24 cellular contexts compared by ENCODE assay signal in the genomic region with DNA sequence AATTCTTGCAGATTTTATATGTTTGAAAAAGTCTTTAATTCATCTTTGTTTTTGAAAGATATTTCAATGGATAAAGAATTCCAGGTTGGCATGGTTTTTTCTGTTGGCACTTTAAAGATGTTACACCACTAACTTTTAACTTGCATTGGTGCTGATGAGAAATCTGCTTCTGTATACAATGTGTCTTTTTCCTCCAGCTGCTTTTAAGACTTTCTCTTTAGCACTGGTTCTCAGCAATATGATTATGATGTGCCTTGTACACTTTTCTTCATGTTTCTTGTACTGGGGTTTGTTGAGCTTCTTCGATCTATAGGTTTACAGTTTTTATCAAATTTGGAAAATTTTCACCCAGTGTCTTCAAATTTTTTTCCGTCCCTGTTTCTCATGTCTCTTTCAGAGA. TPM values are rescaled to one million over a fixed set of nuclear protein-coding genes. Genes with fewer than 3 reads are reported as not detected.
DNase-seq lines count a peak whose midpoint lies in the region; ATAC-seq, FAIRE-seq and TF ChIP-seq lines count a peak whose summit lies in the region.
"Had no signal": no experiment of that assay in that cellular context is flagged by ENCODE, and none has a peak within 500 bp of the region (broad histone marks: within the 10 kb centered on the region; RNA-seq: fewer than 3 reads in every experiment).

No MANE protein-coding gene starts in this region.

- H3K27me3 ChIP-seq in HepG2 (ENCODE audit: control insufficient read depth in 1 of 2, insufficient read depth in 2 of 2, low read length in 2 of 2) (no peaks in the 10 kb centered on the region), right lobe of liver (no peaks in the 10 kb centered on the region), H9 (ENCODE audit: insufficient read depth, low read length) (no peaks in the 10 kb centered on the region)
- H3K27me3 ChIP-seq: BLaER1 treated with 17β-estradiol and CSF1 and Interleukin-3, amounts not matched to agents 10 nM and 100 nM had no signal

- 98% methylated on average over 2 of the region's 2 CpGs for WGBS in HepG2 (ENCODE audit: low lambda C conversion rate)
- 100% methylated on average over 2 of the region's 2 CpGs for WGBS in right lobe of liver (ENCODE audit: insufficient coverage, low coverage, low lambda C conversion rate, missing lambda C conversion rate)
- WGBS in H9 (ENCODE audit: extremely low coverage, insufficient read length, low lambda C conversion rate): no CpG with 5 or more reads among the region's 2 CpGs

- H3K4me2 ChIP-seq in HepG2 (ENCODE audit: low read depth, low read length) (no peak overlapping the region), H9 (ENCODE audit: insufficient read depth, insufficient read length, low read length) (no peak overlapping the region)
- H3K4me2 ChIP-seq: A549; BLaER1 treated with 17β-estradiol and CSF1 and Interleukin-3, amounts not matched to agents 10 nM and 100 nM had no signal

- no peak overlapping the region for H3K18ac ChIP-seq in H9 (ENCODE audit: insufficient read length, low read depth, low read length)

- H3K79me1 ChIP-seq in H9 (ENCODE audit: insufficient read depth, low read depth, low read length, poor library complexity, severe bottlenecking): no peaks in the 10 kb centered on the region

- TF ChIP-seq EP300 in HepG2 (IDR thresholded peaks at IDR 0.05; ENCODE audit: low read depth in 2 of 2, low read length in 2 of 2) (no peak), HepG2 (CRISPR knock-in tag; IDR thresholded peaks at IDR 0.05; ENCODE audit: borderline replicate concordance) (no peak)

- intact Hi-C loops in HepG2 (cut with micrococcal nuclease; ENCODE audit: unreplicated experiment): no loop called here
- intact Hi-C loops in right lobe of liver (cut with DNase I): no loop called here

- H3K4ac ChIP-seq in H9 (ENCODE audit: low read depth, low read length): no peak overlapping the region

- TF ChIP-seq POLR2A in HepG2 (IDR thresholded peaks at IDR 0.05; ENCODE audit: insufficient read depth in 1 of 2, low read depth in 2 of 2, low read length in 2 of 2) (no peak), right lobe of liver (IDR thresholded peaks at IDR 0.05) (no peak)

- POLR2A ChIA-PET in HepG2 (lab: Yijun Ruan, JAX): interaction anchor here (1.1 kb wide), 1 partner anchor 29 kb away, joined by 3 read pairs; a partner anchor contains a TSS

- no peak for DNase-seq in HepG2 (ENCODE audit: low spot score)
- no peak for DNase-seq in right lobe of liver
- no peak for DNase-seq in H9
- no peak for DNase-seq in activated CD4-positive, alpha-beta T cell treated with anti-CD3 and anti-CD28 coated beads for 48 hours
- DNase-seq in stimulated activated CD4-positive, alpha-beta T cell treated with anti-CD3 and anti-CD28 coated beads, Interleukin-2, amount 100 ng/mL, for 48 hours: no peak
- DNase-seq: AML-193; Caco-2; CD4-positive, alpha-beta T cell; CD8-positive, alpha-beta T cell; DMS 273 treated with DMSO at 0.1 percent for 48 hours; DMS153; DMS53; DMS79; DND-41; EL; GDM1 had no signal

- no peak overlapping the region for H2BK12ac ChIP-seq in H9 (ENCODE audit: insufficient read length, low read depth, low read length)

- H3K27ac ChIP-seq in HepG2 (ENCODE audit: extremely low read length, insufficient read depth, low read length) (no peak overlapping the region), right lobe of liver (no peak overlapping the region), H9 (ENCODE audit: insufficient read length, low read depth, low read length) (no peak overlapping the region)
- H3K27ac ChIP-seq: 22Rv1; A549; BLaER1 treated with 17β-estradiol and CSF1 and Interleukin-3, amounts not matched to agents 10 nM and 100 nM; C4-2B had no signal

- peak overlapping the region in 2 of 3 experiments; percentile 5 to 35; a peak in 3 of 7 replicates for H3K27ac Mint-ChIP-seq in H9
- H3K27ac Mint-ChIP-seq: B cell; CD4-positive, alpha-beta T cell; CD8-positive, alpha-beta T cell had no signal

- H2AFZ ChIP-seq in HepG2 (ENCODE audit: low read length) (no peak overlapping the region), H9 (ENCODE audit: low read length) (no peak overlapping the region)

- no peak overlapping the region for H3K14ac ChIP-seq in H9 (ENCODE audit: insufficient read depth, low read length)

- no peak overlapping the region for H2BK120ac ChIP-seq in H9 (ENCODE audit: low read depth, low read length, poor library complexity, severe bottlenecking)

- no peak overlapping the region for H4K5ac ChIP-seq in H9 (ENCODE audit: insufficient read length, low read depth, low read length)

- H3K36me3 Mint-ChIP-seq in H9 (ENCODE audit: insufficient read depth in 1 of 3, low read depth in 3 of 3): peaks cover 14 to 28% (median 16%) of the 10 kb centered on the region in 3 experiments

- no peak overlapping the region; a peak in 1 of 5 replicates for H3K4me3 Mint-ChIP-seq in H9
- H3K4me3 Mint-ChIP-seq: B cell; CD4-positive, alpha-beta T cell; CD8-positive, alpha-beta T cell had no signal

- no peak for FAIRE-seq in HepG2 (lab: Jason Lieb, UNC)
- FAIRE-seq: A549, GM12878, GM12892, GM18507 had no signal

- H3K56ac ChIP-seq in H9 (ENCODE audit: insufficient read length, low read depth, low read length): no peak overlapping the region

- H3K4me1 ChIP-seq in HepG2 (ENCODE audit: insufficient read depth, low read length): peaks cover 37% of the 10 kb centered on the region
- peaks cover 0 to 19% (median 4%) of the 10 kb centered on the region in 4 donors for H3K4me1 ChIP-seq in right lobe of liver
- no peaks in the 10 kb centered on the region for H3K4me1 ChIP-seq in H9 (ENCODE audit: insufficient read depth, low read length)

- H3K4me3 ChIP-seq in HepG2 (replicated peaks in 1 of 3; ENCODE audit: insufficient read depth in 1 of 3, low read depth in 2 of 3, low read length in 3 of 3): no peak overlapping the region
- H3K4me3 ChIP-seq in right lobe of liver: no peak overlapping the region
- H3K4me3 ChIP-seq: A549; BLaER1 treated with 17β-estradiol and CSF1 and Interleukin-3, amounts not matched to agents 10 nM and 100 nM; GM12878 had no signal

- H3K9ac ChIP-seq in HepG2 (ENCODE audit: insufficient read depth, low read depth, low read length) (no peak overlapping the region), H9 (ENCODE audit: extremely low read depth, insufficient read length, low read length) (no peak overlapping the region)
- H3K9ac ChIP-seq: BLaER1 treated with 17β-estradiol and CSF1 and Interleukin-3, amounts not matched to agents 10 nM and 100 nM had no signal

- H2BK15ac ChIP-seq in H9 (ENCODE audit: low read depth, low read length): no peak overlapping the region

- BruUV-seq in HepG2 (replicated peaks; lab: Mats Ljungman, UMichigan): no TSS peak

- no peak overlapping the region for H4K8ac ChIP-seq in H9 (replicated peaks; ENCODE audit: insufficient read length, low read depth, low read length)

- CTCF ChIA-PET in HepG2 (lab: Yijun Ruan, JAX; ENCODE audit: low intra/inter-chr PET ratio, low total read pairs): no interaction called here

- no peaks in the 10 kb centered on the region for H4K20me1 ChIP-seq in HepG2 (ENCODE audit: insufficient read depth, low read length)
- no peaks in the 10 kb centered on the region for H4K20me1 ChIP-seq in H9 (ENCODE audit: control insufficient read depth, insufficient read depth, insufficient read length)
- H4K20me1 ChIP-seq: BLaER1 treated with 17β-estradiol and CSF1 and Interleukin-3, amounts not matched to agents 10 nM and 100 nM had no signal

- no peak overlapping the region for H4K91ac ChIP-seq in H9 (ENCODE audit: insufficient read length, low read depth, low read length)

- H3K4me1 Mint-ChIP-seq in H9: peaks cover 17 to 25% of the 10 kb centered on the region in 2 experiments

- H3K36me3 ChIP-seq in HepG2 (replicated peaks in 1 of 2; ENCODE audit: control insufficient read depth in 1 of 2, insufficient read depth in 2 of 2, low read length in 2 of 2) (peaks cover 9 to 39% of the 10 kb centered on the region in 2 experiments; a peak in 4 of 5 replicates), right lobe of liver (peaks cover 0 to 53% (median 20%) of the 10 kb centered on the region in 4 donors)
- H3K36me3 ChIP-seq: BLaER1 treated with 17β-estradiol and CSF1 and Interleukin-3, amounts not matched to agents 10 nM and 100 nM had no signal

- H3K27me3 Mint-ChIP-seq in H9 (ENCODE audit: low read depth): no peaks in the 10 kb centered on the region
- H3K27me3 Mint-ChIP-seq: B cell; CD4-positive, alpha-beta T cell had no signal

- no peaks in the 10 kb centered on the region for H3K79me2 ChIP-seq in HepG2 (ENCODE audit: insufficient read depth, low read length)
- no peaks in the 10 kb centered on the region for H3K79me2 ChIP-seq in H9 (ENCODE audit: insufficient read depth, low read length)

- no peak overlapping the region for H3K23ac ChIP-seq in H9 (ENCODE audit: insufficient read length, low read depth, low read length)

- H2BK5ac ChIP-seq in H9 (ENCODE audit: insufficient read length, low read length): no peak overlapping the region

- H2AK5ac ChIP-seq in H9 (ENCODE audit: insufficient read length, low read length): no peak overlapping the region

- ATAC-seq in HepG2 (no peak), right lobe of liver (no peak)
- ATAC-seq: A549; CD8-positive, alpha-beta T cell; GM12878 had no signal

- no peak overlapping the region for H3T11ph ChIP-seq in H9 (ENCODE audit: low read length)

- peaks cover 0 to 4% of the 10 kb centered on the region in 2 experiments; a peak in 1 of 5 replicates for H3K9me3 Mint-ChIP-seq in H9
- H3K9me3 Mint-ChIP-seq: CD4-positive, alpha-beta T cell; CD8-positive, alpha-beta T cell had no signal

- H3K9me3 ChIP-seq in HepG2 (ENCODE audit: low read length) (no peaks in the 10 kb centered on the region), right lobe of liver (no peaks in the 10 kb centered on the region), H9 (ENCODE audit: control insufficient read depth, low read depth, low read length) (no peaks in the 10 kb centered on the region)
- H3K9me3 ChIP-seq: A549; BLaER1 treated with 17β-estradiol and CSF1 and Interleukin-3, amounts not matched to agents 10 nM and 100 nM; Caco-2 had no signal

- no peak overlapping the region for H2BK20ac ChIP-seq in H9 (ENCODE audit: low read depth, low read length, poor library complexity, severe bottlenecking)

- no peaks in the 10 kb centered on the region for H3K23me2 ChIP-seq in H9 (ENCODE audit: insufficient read length, low read depth, low read length, poor library complexity, severe bottlenecking)

- in situ Hi-C loops in HepG2 (cut with HindIII; ENCODE audit: extremely low pct_ligation_motif_present, low pct_unique_long_range_greater_than_20kb): no loop called here

- TF ChIP-seq CTCF in HepG2 (CRISPR knock-in tag; IDR thresholded peaks at IDR 0.05): no peak
- TF ChIP-seq CTCF in right lobe of liver (IDR thresholded peaks at IDR 0.05): no peak
- TF ChIP-seq CTCF in H9 (conservative IDR thresholded peaks at IDR 0.05): no peak

- no peak for TF ChIP-seq RAD21 in HepG2 (CRISPR knock-in tag; IDR thresholded peaks at IDR 0.05)

RNA-seq across cellular contexts. Expression of a gene that starts 29.2 kb away (rescaled TPM):
- total RNA-seq in HepG2 (2016; rRNA removed; fragmentation: Illumina TruSeq; extraction: Trizol): 151 and 181 TPM in 2 replicates
- total RNA-seq in HepG2 (2016; cell fraction: cytosol; rRNA removed; fragmentation: Illumina TruSeq; extraction: Trizol; ENCODE audit: low read depth): 20.8 and 20.9 TPM in 2 replicates
- total RNA-seq in HepG2 (2016; cell fraction: insoluble cytoplasmic fraction; rRNA removed; fragmentation: Illumina TruSeq; extraction: Trizol): 143 and 194 TPM in 2 replicates
- 32.3 and 33.6 TPM in 2 replicates for total RNA-seq in HepG2 (2016; cell fraction: membrane; rRNA removed; fragmentation: Illumina TruSeq; extraction: Trizol)
- 129 and 136 TPM in 2 replicates for total RNA-seq in HepG2 (2016; cell fraction: nucleus; rRNA removed; fragmentation: Illumina TruSeq; extraction: Trizol)
- polyA plus RNA-seq in HepG2 (2011; rRNA removed): 153 and 175 TPM in 2 replicates
- polyA plus RNA-seq in HepG2 (2011; cell fraction: cytosol; rRNA removed): 103 and 140 TPM in 2 replicates
- 97.8 and 111 TPM in 2 replicates for polyA plus RNA-seq in HepG2 (2011; cell fraction: nucleus; rRNA removed)
- polyA plus RNA-seq in HepG2 (2012): 154 and 170 TPM in 2 replicates
- polyA plus RNA-seq in HepG2 (2016; cell fraction: cytosol; fragmentation: Illumina TruSeq; extraction: Trizol; ENCODE audit: low read depth): 10.8 and 11.0 TPM in 2 replicates
- polyA plus RNA-seq in HepG2 (2016; cell fraction: insoluble cytoplasmic fraction; fragmentation: Illumina TruSeq; extraction: Trizol; ENCODE audit: low read depth): 162 and 177 TPM in 2 replicates
- 19.7 and 20.5 TPM in 2 replicates for polyA plus RNA-seq in HepG2 (2016; cell fraction: membrane; fragmentation: Illumina TruSeq; extraction: Trizol; ENCODE audit: low read depth)
- polyA plus RNA-seq in HepG2 (2016; cell fraction: nucleus; fragmentation: Illumina TruSeq; extraction: Trizol; ENCODE audit: insufficient read depth, low read depth): 75.4 and 82.9 TPM in 2 replicates
- 5.0 and 112 TPM in 2 replicates for polyA minus RNA-seq in HepG2 (2011; rRNA and poly(A)+ RNA removed; ENCODE audit: low replicate concordance)
- 52.5 and 73.0 TPM in 2 replicates for polyA minus RNA-seq in HepG2 (2011; cell fraction: cytosol; rRNA and poly(A)+ RNA removed)
- polyA minus RNA-seq in HepG2 (2011; cell fraction: nucleus; rRNA and poly(A)+ RNA removed): 221 and 291 TPM in 2 replicates
- total RNA-seq in right lobe of liver: 100 to 1,000 TPM in 3 of 6 experiments, 10 to 100 TPM in 3; 43.4 to 115 (median 80.3) TPM
- 15.3 and 16.5 TPM in 2 replicates for total RNA-seq in H9 (2021)

RNA-seq across cellular contexts. Expression of a gene that starts 29.3 kb away (rescaled TPM):
- total RNA-seq in HepG2 (2016; rRNA removed; fragmentation: Illumina TruSeq; extraction: Trizol) (4.3 and 4.5 TPM in 2 replicates), right lobe of liver (1 to 10 TPM in 3 of 6 experiments, under 1 TPM in 3; 0.29 to 2.7 (median 1.0) TPM), H9 (2021) (0.97 and 1.0 TPM in 2 replicates)
- total RNA-seq in HepG2 (2016; cell fraction: cytosol; rRNA removed; fragmentation: Illumina TruSeq; extraction: Trizol; ENCODE audit: low read depth): 1.1 and 1.2 TPM in 2 replicates
- total RNA-seq in HepG2 (2016; cell fraction: insoluble cytoplasmic fraction; rRNA removed; fragmentation: Illumina TruSeq; extraction: Trizol): 4.0 and 5.3 TPM in 2 replicates
- 3.7 and 4.4 TPM in 2 replicates for total RNA-seq in HepG2 (2016; cell fraction: membrane; rRNA removed; fragmentation: Illumina TruSeq; extraction: Trizol)
- 3.6 TPM in 2 replicates for total RNA-seq in HepG2 (2016; cell fraction: nucleus; rRNA removed; fragmentation: Illumina TruSeq; extraction: Trizol)
- polyA plus RNA-seq in HepG2 (2011; rRNA removed): 1.5 and 2.1 TPM in 2 replicates
- polyA plus RNA-seq in HepG2 (2011; cell fraction: cytosol; rRNA removed): 1.5 and 2.6 TPM in 2 replicates
- polyA plus RNA-seq in HepG2 (2011; cell fraction: nucleus; rRNA removed): 0.71 and 0.80 TPM in 2 replicates
- 5.4 and 6.9 TPM in 2 replicates for polyA plus RNA-seq in HepG2 (2012)
- polyA plus RNA-seq in HepG2 (2016; cell fraction: cytosol; fragmentation: Illumina TruSeq; extraction: Trizol; ENCODE audit: low read depth): 0.60 and 0.85 TPM in 2 replicates
- 2.9 and 4.2 TPM in 2 replicates for polyA plus RNA-seq in HepG2 (2016; cell fraction: insoluble cytoplasmic fraction; fragmentation: Illumina TruSeq; extraction: Trizol; ENCODE audit: low read depth)
- polyA plus RNA-seq in HepG2 (2016; cell fraction: membrane; fragmentation: Illumina TruSeq; extraction: Trizol; ENCODE audit: low read depth): 1.7 and 1.8 TPM in 2 replicates
- 5.0 and 6.2 TPM in 2 replicates for polyA plus RNA-seq in HepG2 (2016; cell fraction: nucleus; fragmentation: Illumina TruSeq; extraction: Trizol; ENCODE audit: insufficient read depth, low read depth)
- 6.2 TPM in 1 of 2 replicates, not detected in the other for polyA minus RNA-seq in HepG2 (2011; rRNA and poly(A)+ RNA removed; ENCODE audit: low replicate concordance)
- polyA minus RNA-seq in HepG2 (2011; cell fraction: cytosol; rRNA and poly(A)+ RNA removed): 2.0 and 2.7 TPM in 2 replicates
- 1.4 and 2.6 TPM in 2 replicates for polyA minus RNA-seq in HepG2 (2011; cell fraction: nucleus; rRNA and poly(A)+ RNA removed)
- total RNA-seq: CD8-positive, alpha-beta T cell had no signal

RNA-seq across cellular contexts. Expression of a gene that starts 39.1 kb away (rescaled TPM):
- 23.3 and 26.4 TPM in 2 replicates for total RNA-seq in HepG2 (2016; rRNA removed; fragmentation: Illumina TruSeq; extraction: Trizol)
- total RNA-seq in HepG2 (2016; cell fraction: cytosol; rRNA removed; fragmentation: Illumina TruSeq; extraction: Trizol; ENCODE audit: low read depth): 6.9 and 11.0 TPM in 2 replicates
- total RNA-seq in HepG2 (2016; cell fraction: insoluble cytoplasmic fraction; rRNA removed; fragmentation: Illumina TruSeq; extraction: Trizol): 22.5 and 23.8 TPM in 2 replicates
- 27.6 and 31.1 TPM in 2 replicates for total RNA-seq in HepG2 (2016; cell fraction: membrane; rRNA removed; fragmentation: Illumina TruSeq; extraction: Trizol)
- total RNA-seq in HepG2 (2016; cell fraction: nucleus; rRNA removed; fragmentation: Illumina TruSeq; extraction: Trizol): 22.1 and 26.5 TPM in 2 replicates
- polyA plus RNA-seq in HepG2 (2011; rRNA removed): 7.3 and 7.5 TPM in 2 replicates
- 2.8 and 3.0 TPM in 2 replicates for polyA plus RNA-seq in HepG2 (2011; cell fraction: cytosol; rRNA removed)
- polyA plus RNA-seq in HepG2 (2011; cell fraction: nucleus; rRNA removed): 10.6 and 11.6 TPM in 2 replicates
- 7.0 and 9.3 TPM in 2 replicates for polyA plus RNA-seq in HepG2 (2012)
- polyA plus RNA-seq in HepG2 (2016; cell fraction: cytosol; fragmentation: Illumina TruSeq; extraction: Trizol; ENCODE audit: low read depth): 10.0 and 14.5 TPM in 2 replicates
- polyA plus RNA-seq in HepG2 (2016; cell fraction: insoluble cytoplasmic fraction; fragmentation: Illumina TruSeq; extraction: Trizol; ENCODE audit: low read depth): 24.4 and 25.1 TPM in 2 replicates
- polyA plus RNA-seq in HepG2 (2016; cell fraction: membrane; fragmentation: Illumina TruSeq; extraction: Trizol; ENCODE audit: low read depth): 20.9 and 23.0 TPM in 2 replicates
- 32.8 and 32.9 TPM in 2 replicates for polyA plus RNA-seq in HepG2 (2016; cell fraction: nucleus; fragmentation: Illumina TruSeq; extraction: Trizol; ENCODE audit: insufficient read depth, low read depth)
- 3.6 and 3.9 TPM in 2 replicates for polyA minus RNA-seq in HepG2 (2011; rRNA and poly(A)+ RNA removed; ENCODE audit: low replicate concordance)
- 4.0 and 4.3 TPM in 2 replicates for polyA minus RNA-seq in HepG2 (2011; cell fraction: cytosol; rRNA and poly(A)+ RNA removed)
- 19.2 and 20.6 TPM in 2 replicates for polyA minus RNA-seq in HepG2 (2011; cell fraction: nucleus; rRNA and poly(A)+ RNA removed)
- total RNA-seq in right lobe of liver: 1 to 10 TPM; 2.0 to 9.6 (median 5.0) TPM
- 21.0 and 21.8 TPM in 2 replicates for total RNA-seq in H9 (2021)

RNA-seq across cellular contexts. Expression of a gene that starts 56.7 kb away (rescaled TPM):
- total RNA-seq in HepG2 (2016; rRNA removed; fragmentation: Illumina TruSeq; extraction: Trizol) (454 and 733 TPM in 2 replicates), right lobe of liver (100 to 1,000 TPM in 4 of 6 experiments, 10 to 100 TPM in 2; 92.0 to 131 (median 106) TPM), H9 (2021) (613 and 618 TPM in 2 replicates)
- 40.2 and 45.7 TPM in 2 replicates for total RNA-seq in HepG2 (2016; cell fraction: cytosol; rRNA removed; fragmentation: Illumina TruSeq; extraction: Trizol; ENCODE audit: low read depth)
- 445 and 739 TPM in 2 replicates for total RNA-seq in HepG2 (2016; cell fraction: insoluble cytoplasmic fraction; rRNA removed; fragmentation: Illumina TruSeq; extraction: Trizol)
- 92.3 and 106 TPM in 2 replicates for total RNA-seq in HepG2 (2016; cell fraction: membrane; rRNA removed; fragmentation: Illumina TruSeq; extraction: Trizol)
- 346 and 369 TPM in 2 replicates for total RNA-seq in HepG2 (2016; cell fraction: nucleus; rRNA removed; fragmentation: Illumina TruSeq; extraction: Trizol)
- polyA plus RNA-seq in HepG2 (2011; rRNA removed): 215 and 264 TPM in 2 replicates
- 129 and 152 TPM in 2 replicates for polyA plus RNA-seq in HepG2 (2011; cell fraction: cytosol; rRNA removed)
- 61.2 and 69.5 TPM in 2 replicates for polyA plus RNA-seq in HepG2 (2011; cell fraction: nucleus; rRNA removed)
- 143 and 176 TPM in 2 replicates for polyA plus RNA-seq in HepG2 (2012)
- polyA plus RNA-seq in HepG2 (2016; cell fraction: cytosol; fragmentation: Illumina TruSeq; extraction: Trizol; ENCODE audit: low read depth): 21.5 and 24.7 TPM in 2 replicates
- polyA plus RNA-seq in HepG2 (2016; cell fraction: insoluble cytoplasmic fraction; fragmentation: Illumina TruSeq; extraction: Trizol; ENCODE audit: low read depth): 503 and 513 TPM in 2 replicates
- 41.2 and 52.0 TPM in 2 replicates for polyA plus RNA-seq in HepG2 (2016; cell fraction: membrane; fragmentation: Illumina TruSeq; extraction: Trizol; ENCODE audit: low read depth)
- polyA plus RNA-seq in HepG2 (2016; cell fraction: nucleus; fragmentation: Illumina TruSeq; extraction: Trizol; ENCODE audit: insufficient read depth, low read depth): 228 and 232 TPM in 2 replicates
- 569 and 652 TPM in 2 replicates for polyA minus RNA-seq in HepG2 (2011; rRNA and poly(A)+ RNA removed; ENCODE audit: low replicate concordance)
- polyA minus RNA-seq in HepG2 (2011; cell fraction: cytosol; rRNA and poly(A)+ RNA removed): 159 and 172 TPM in 2 replicates
- polyA minus RNA-seq in HepG2 (2011; cell fraction: nucleus; rRNA and poly(A)+ RNA removed): 290 and 331 TPM in 2 replicates
